8 cellular contexts compared by ENCODE assay signal in genomic region chr1:54190526-54190925, GRCh38. TPM values are rescaled to one million over a fixed set of nuclear protein-coding genes. Genes with fewer than 3 reads are reported as not detected.
"Had no signal": no experiment of that assay in that cellular context is flagged by ENCODE, and none has a peak within 500 bp of the region (broad histone marks: within the 10 kb centered on the region; RNA-seq: fewer than 3 reads in every experiment).

No MANE protein-coding gene starts in this region.

- ATAC-seq: HCT116, HepG2 had no signal

- DNase-seq: GM23248, GOT3, H7, HFFc6 had no signal

RNA-seq across cellular contexts. Expression of gene CDCP2, which starts 37.7 kb away (rescaled TPM):
- total RNA-seq: GM23248, H4, H7, HepG2, HFFc6, HT1080 had no signal
